11 cellular contexts compared by ENCODE assay signal in the genomic region with DNA sequence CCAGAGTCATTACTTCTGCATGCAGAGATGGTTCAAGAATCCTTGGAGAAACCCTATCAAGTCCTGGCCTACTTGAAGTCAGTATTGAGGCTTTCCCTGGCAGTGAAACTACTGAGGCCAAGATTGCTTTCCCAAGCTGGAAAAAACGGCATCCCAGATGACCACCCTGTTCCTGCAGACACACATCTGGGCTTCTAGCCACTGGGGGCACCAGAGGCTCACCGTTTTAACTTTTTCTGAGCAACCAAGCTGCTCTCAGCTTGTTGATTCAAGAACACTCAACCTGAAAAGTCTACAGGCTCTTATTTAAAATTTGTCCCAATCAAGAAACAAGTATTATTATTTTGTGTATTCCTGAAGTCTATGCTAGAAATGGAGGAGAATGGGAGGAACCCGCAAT.
DNase-seq lines count a peak whose midpoint lies in the region; ATAC-seq and TF ChIP-seq lines count a peak whose summit lies in the region.
"Had no signal": no experiment of that assay in that cellular context is flagged by ENCODE, and none has a peak within 500 bp of the region (broad histone marks: within the 10 kb centered on the region; RNA-seq: fewer than 3 reads in every experiment).

No MANE protein-coding gene starts in this region.

- no peak overlapping the region for H3K4me3 ChIP-seq in mammary epithelial cell (replicated peaks in 1 of 3; ENCODE audit: insufficient read depth in 1 of 3, low read depth in 2 of 3, low read length in 3 of 3)
- no peak overlapping the region for H3K4me3 ChIP-seq in breast epithelium
- H3K4me3 ChIP-seq in PC-3 (ENCODE audit: low read length) = no peak overlapping the region
- no peak overlapping the region for H3K4me3 ChIP-seq in fibroblast of mammary gland (ENCODE audit: control insufficient read depth, low read depth, low read length)
- H3K4me3 ChIP-seq: skin epidermis had no signal

- CTCF ChIA-PET in mammary epithelial cell (lab: Charles Lee; ENCODE audit: low non-redundant PET) (no interaction called here), PC-3 (lab: Charles Lee) (no interaction called here)
- CTCF ChIA-PET in activated CD4-positive, alpha-beta memory T cell treated with anti-CD3 and anti-CD28 coated beads for 36 hours (lab: Charles Lee) = no interaction called here

- WGBS in mammary epithelial cell (ENCODE audit: low coverage, missing lambda C conversion rate) = 44% methylated on average over 2 of the region's 3 CpGs

- no peak overlapping the region for H2AFZ ChIP-seq in mammary epithelial cell (ENCODE audit: low read depth, low read length)
- H2AFZ ChIP-seq in PC-3 (ENCODE audit: low read length) = no peak overlapping the region

- H4K20me1 ChIP-seq in mammary epithelial cell (ENCODE audit: insufficient read depth, low read length) = no peaks in the 10 kb centered on the region
- no peaks in the 10 kb centered on the region for H4K20me1 ChIP-seq in PC-3 (ENCODE audit: low read length)

- DNase-seq in mammary epithelial cell (no peak), breast epithelium (ENCODE audit: low spot score in 2 of 2) (no peak), PC-3 (peak; percentile 15), fibroblast of mammary gland (ENCODE audit: low read depth) (peak; percentile 47), type B pancreatic cell (ENCODE audit: extremely low spot score, unreplicated experiment) (no peak), anterior cingulate cortex (lab: John Stamatoyannopoulos, UW) (no peak)
- DNase-seq in activated CD4-positive, alpha-beta memory T cell treated with anti-CD3 and anti-CD28 coated beads for 36 hours = no peak
- no peak for DNase-seq in stimulated activated CD4-positive, alpha-beta T cell treated with anti-CD3 and anti-CD28 coated beads, Interleukin-4, amount 100 ng/mL, for 1 hour
- DNase-seq: activated naive CD4-positive, alpha-beta T cell treated with anti-CD3 and anti-CD28 coated beads, Interleukin-2, amount 10 ng/mL, durations not matched to agents 7 days and 5 days; CD4-positive, alpha-beta memory T cell had no signal

- ATAC-seq in PC-3 = no peak

- dilution Hi-C loops in mammary epithelial cell (cut with HindIII; ENCODE audit: low sequenced_read_pairs) = no loop called here

- no peak overlapping the region for H3K4me2 ChIP-seq in mammary epithelial cell (ENCODE audit: insufficient read depth, low read depth, low read length)
- H3K4me2 ChIP-seq in PC-3 (ENCODE audit: low read length) = no peak overlapping the region

- no peak overlapping the region for H3K4me3 Mint-ChIP-seq in type B pancreatic cell
- no peak overlapping the region for H3K4me3 Mint-ChIP-seq in activated CD4-positive, alpha-beta memory T cell treated with anti-CD3 and anti-CD28 coated beads for 36 hours
- H3K4me3 Mint-ChIP-seq: activated naive CD4-positive, alpha-beta T cell treated with anti-CD3 and anti-CD28 coated beads, Interleukin-2, amount 10 ng/mL, durations not matched to agents 7 days and 5 days; CD4-positive, alpha-beta memory T cell had no signal

- H3K9me3 Mint-ChIP-seq in type B pancreatic cell = peaks cover 8% of the 10 kb centered on the region
- peaks cover 3% of the 10 kb centered on the region for H3K9me3 Mint-ChIP-seq in activated CD4-positive, alpha-beta memory T cell treated with anti-CD3 and anti-CD28 coated beads for 36 hours

- intact Hi-C loops in mammary epithelial cell (cut with micrococcal nuclease) (no loop called here), breast epithelium (cut with DNase I; ENCODE audit: low total_unique reads) (no loop called here), PC-3 (cut with micrococcal nuclease) (no loop called here)
- intact Hi-C loops in activated CD4-positive, alpha-beta memory T cell treated with anti-CD3 and anti-CD28 coated beads for 36 hours (cut with micrococcal nuclease) = no loop called here

- H3K27ac ChIP-seq in mammary epithelial cell (ENCODE audit: insufficient read depth, low read depth, low read length) = no peak overlapping the region
- H3K27ac ChIP-seq in breast epithelium = no peak overlapping the region
- H3K27ac ChIP-seq in PC-3 (ENCODE audit: low read length) = no peak overlapping the region
- H3K27ac ChIP-seq: skin epidermis had no signal

- BruUV-seq in mammary epithelial cell (replicated peaks; lab: Mats Ljungman, UMichigan) (no TSS peak), PC-3 (replicated peaks; lab: Mats Ljungman, UMichigan) (no TSS peak)

- POLR2A ChIA-PET in PC-3 (lab: Charles Lee; ENCODE audit: unreplicated experiment) = interaction anchor here (0.6 kb wide), 1 partner anchor 189 kb away, joined by 4 read pairs; no protein-coding TSS in a partner anchor
- POLR2A ChIA-PET in activated CD4-positive, alpha-beta memory T cell treated with anti-CD3 and anti-CD28 coated beads for 36 hours (lab: Charles Lee) = no interaction called here

- no peaks in the 10 kb centered on the region for H3K36me3 ChIP-seq in mammary epithelial cell (ENCODE audit: insufficient read depth, low read length)
- no peaks in the 10 kb centered on the region for H3K36me3 ChIP-seq in breast epithelium
- no peaks in the 10 kb centered on the region for H3K36me3 ChIP-seq in PC-3 (ENCODE audit: low read depth, low read length)

- H3K36me3 Mint-ChIP-seq in type B pancreatic cell = no peaks in the 10 kb centered on the region
- peaks cover 2% of the 10 kb centered on the region for H3K36me3 Mint-ChIP-seq in activated CD4-positive, alpha-beta memory T cell treated with anti-CD3 and anti-CD28 coated beads for 36 hours
- H3K36me3 Mint-ChIP-seq: activated naive CD4-positive, alpha-beta T cell treated with anti-CD3 and anti-CD28 coated beads, Interleukin-2, amount 10 ng/mL, durations not matched to agents 7 days and 5 days; CD4-positive, alpha-beta memory T cell had no signal

- no peaks in the 10 kb centered on the region for H3K27me3 ChIP-seq in mammary epithelial cell (ENCODE audit: insufficient read depth, low read length)
- H3K27me3 ChIP-seq in breast epithelium = no peaks in the 10 kb centered on the region
- H3K27me3 ChIP-seq in PC-3 (ENCODE audit: low read length) = no peaks in the 10 kb centered on the region

- H3K4me1 Mint-ChIP-seq in type B pancreatic cell (ENCODE audit: unreplicated experiment) = no peaks in the 10 kb centered on the region
- no peaks in the 10 kb centered on the region for H3K4me1 Mint-ChIP-seq in activated CD4-positive, alpha-beta memory T cell treated with anti-CD3 and anti-CD28 coated beads for 36 hours (ENCODE audit: low read depth)
- H3K4me1 Mint-ChIP-seq: activated naive CD4-positive, alpha-beta T cell treated with anti-CD3 and anti-CD28 coated beads, Interleukin-2, amount 10 ng/mL, durations not matched to agents 7 days and 5 days; CD4-positive, alpha-beta memory T cell had no signal

- H3K27ac Mint-ChIP-seq in type B pancreatic cell = no peak overlapping the region
- H3K27ac Mint-ChIP-seq in activated CD4-positive, alpha-beta memory T cell treated with anti-CD3 and anti-CD28 coated beads for 36 hours = no peak overlapping the region
- H3K27ac Mint-ChIP-seq: activated naive CD4-positive, alpha-beta T cell treated with anti-CD3 and anti-CD28 coated beads, Interleukin-2, amount 10 ng/mL, durations not matched to agents 7 days and 5 days; CD4-positive, alpha-beta memory T cell had no signal

- no peaks in the 10 kb centered on the region for H3K27me3 Mint-ChIP-seq in type B pancreatic cell
- peaks cover 2% of the 10 kb centered on the region for H3K27me3 Mint-ChIP-seq in activated CD4-positive, alpha-beta memory T cell treated with anti-CD3 and anti-CD28 coated beads for 36 hours

- TF ChIP-seq POLR2A in breast epithelium (IDR thresholded peaks at IDR 0.05) = no peak

- no peaks in the 10 kb centered on the region for H3F3A ChIP-seq in PC-3 (ENCODE audit: low read length, unreplicated experiment)

- TF ChIP-seq CTCF in mammary epithelial cell (conservative IDR thresholded peaks at IDR 0.05 in 1 of 2, IDR thresholded peaks at IDR 0.05 in 1 of 2; ENCODE audit: extremely low read depth in 1 of 2, insufficient read depth in 1 of 2, low read depth in 1 of 2, low read length in 2 of 2) (peak; percentile 17 to 30), breast epithelium (IDR thresholded peaks at IDR 0.05) (no peak), PC-3 (conservative IDR thresholded peaks at IDR 0.05; ENCODE audit: low read depth, low read length) (0 out of 2 replicates have a peak, but pooled peaks have one; percentile 30), fibroblast of mammary gland (conservative IDR thresholded peaks at IDR 0.05; ENCODE audit: control insufficient read depth, insufficient read depth, low read depth, low read length) (peak; percentile 44), type B pancreatic cell (conservative IDR thresholded peaks at IDR 0.05) (peak; percentile 59)

- no peaks in the 10 kb centered on the region for H3K79me2 ChIP-seq in mammary epithelial cell (ENCODE audit: insufficient read depth, low read length)
- no peaks in the 10 kb centered on the region for H3K79me2 ChIP-seq in PC-3 (ENCODE audit: low read length)

- H3K9ac ChIP-seq in mammary epithelial cell (ENCODE audit: insufficient read depth, low read length) (no peak overlapping the region), PC-3 (ENCODE audit: low read length) (no peak overlapping the region)

- H3K9me2 ChIP-seq in PC-3 (replicated peaks; ENCODE audit: low read length) = no peaks in the 10 kb centered on the region

- H3K4me1 ChIP-seq in mammary epithelial cell (ENCODE audit: insufficient read depth, low read length) (no peaks in the 10 kb centered on the region), breast epithelium (no peaks in the 10 kb centered on the region), PC-3 (ENCODE audit: insufficient read depth, low read length) (no peaks in the 10 kb centered on the region)

- in situ Hi-C loops in mammary epithelial cell (cut with MboI; ENCODE audit: low sequenced_read_pairs in 2 of 2) = no loop called here

- H3K9me3 ChIP-seq in mammary epithelial cell (replicated peaks; ENCODE audit: insufficient read depth, low read length) (peaks cover 2% of the 10 kb centered on the region), breast epithelium (no peaks in the 10 kb centered on the region), PC-3 (ENCODE audit: low read length) (peaks cover 6% of the 10 kb centered on the region; the same call in 1 of the 2 replicates)

Comparison
In these comparisons a context has a peak if more than half of its experiments do, and no peak if none do; other contexts are left out.
1. CTCF ChIP-seq: peak in mammary epithelial cell (2 of 2), PC-3 (single experiment), fibroblast of mammary gland (single experiment) and type B pancreatic cell (single experiment); none in breast epithelium (0 of 3).
2. DNase-seq: peak in PC-3 (single experiment) and fibroblast of mammary gland (single experiment); none in mammary epithelial cell (single experiment), breast epithelium (0 of 2), type B pancreatic cell (single experiment), activated CD4-positive, alpha-beta memory T cell treated with anti-CD3 and anti-CD28 coated beads for 36 hours (single experiment), stimulated activated CD4-positive, alpha-beta T cell treated with anti-CD3 and anti-CD28 coated beads, Interleukin-4, amount 100 ng/mL, for 1 hour (single experiment) and anterior cingulate cortex (0 of 58).